In the genomic region with DNA sequence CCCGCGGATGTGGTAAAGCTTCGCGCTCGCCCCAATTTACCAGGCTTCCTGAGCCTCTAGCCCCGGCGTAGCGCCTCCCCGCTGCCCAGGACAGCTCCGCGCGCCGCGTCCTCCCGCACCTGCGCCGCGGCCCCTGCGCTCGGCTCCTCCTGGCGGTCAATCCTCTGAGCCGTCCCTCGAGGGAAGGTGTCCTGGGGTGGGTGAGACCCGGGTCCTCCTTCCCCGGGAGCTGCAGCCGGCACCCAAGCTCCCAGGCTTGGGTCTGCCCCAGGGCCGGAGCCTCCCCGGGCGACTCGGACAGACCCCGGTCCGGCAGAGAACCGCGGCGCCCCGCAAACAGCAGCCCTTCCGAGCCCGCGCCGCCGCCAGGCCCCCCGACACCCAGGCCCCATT, we compare ENCODE assay signal across 8 cellular contexts. TPM values are rescaled to one million over a fixed set of nuclear protein-coding genes. Genes with fewer than 3 reads are reported as not detected.
DNase-seq lines count a peak whose midpoint lies in the region; ATAC-seq, FAIRE-seq and TF ChIP-seq lines count a peak whose summit lies in the region.

No MANE protein-coding gene starts in this region.

- H3K27ac Mint-ChIP-seq in type B pancreatic cell, result peak overlapping the region; percentile 87

- H3K9me3 Mint-ChIP-seq in type B pancreatic cell, result no peaks in the 10 kb centered on the region

- H3K27me3 ChIP-seq in BLaER1, result peaks cover 12% of the 10 kb centered on the region
- H3K27me3 ChIP-seq in Peyer's patch, result no peaks in the 10 kb centered on the region
- no peaks in the 10 kb centered on the region for H3K27me3 ChIP-seq in osteoblast (ENCODE audit: insufficient read depth, low read length)

- peak; percentile 48 for ATAC-seq in GM18907 (IDR thresholded peaks at IDR 0.05; ENCODE audit: unreplicated experiment)
- ATAC-seq in HG03135 (IDR thresholded peaks at IDR 0.05; ENCODE audit: unreplicated experiment), result peak; percentile 48

- H2AFZ ChIP-seq in osteoblast (ENCODE audit: low read length), result peak overlapping the region; percentile 68

- H3K79me2 ChIP-seq in osteoblast (ENCODE audit: insufficient read depth, low read length), result peaks cover 55% of the 10 kb centered on the region

- H3K9me3 ChIP-seq in BLaER1 (peaks cover 14% of the 10 kb centered on the region), Peyer's patch (no peaks in the 10 kb centered on the region), osteoblast (ENCODE audit: low read depth, low read length) (no peaks in the 10 kb centered on the region)

- H3K4me3 ChIP-seq in BLaER1 (peak overlapping the region; percentile 99), Peyer's patch (peak overlapping the region; percentile 58 to 95 (median 62)), osteoblast (ENCODE audit: insufficient read depth, low read length) (peak overlapping the region; percentile 88)

- no peaks in the 10 kb centered on the region for H3K36me3 Mint-ChIP-seq in type B pancreatic cell

- peak; percentile 80 to 94 (median 87) for DNase-seq in Peyer's patch
- peak; percentile 71 for DNase-seq in activated T-helper 9 cell treated with anti-CD3 and anti-CD28 coated beads, Interleukin-2, amount 50 U/mL, for 16 hours (ENCODE audit: low read depth)
- peak; percentile 26 to 28 for DNase-seq in frontal cortex (ENCODE audit: low spot score in 2 of 2)
- DNase-seq in osteoblast (ENCODE audit: insufficient read length, low spot score, missing footprints), result peak; percentile 83
- DNase-seq in type B pancreatic cell (ENCODE audit: extremely low spot score, unreplicated experiment), result peak; percentile 76

- peak overlapping the region; percentile 91 for H3K4me2 ChIP-seq in BLaER1
- peak overlapping the region; percentile 88 for H3K4me2 ChIP-seq in osteoblast (ENCODE audit: insufficient read depth, low read length)

- H3K27me3 Mint-ChIP-seq in type B pancreatic cell, result peaks cover 71% of the 10 kb centered on the region

- H3K27ac ChIP-seq in BLaER1 (peak overlapping the region; percentile 87), Peyer's patch (peak overlapping the region; percentile 79 to 94 (median 88)), osteoblast (ENCODE audit: low read depth, low read length) (peak overlapping the region; percentile 69)

- FAIRE-seq in frontal cortex (lab: Jason Lieb, UNC), result no peak

- H3K4me3 Mint-ChIP-seq in type B pancreatic cell, result peak overlapping the region; percentile 92

- H3K4me1 ChIP-seq in BLaER1 (peaks cover 36% of the 10 kb centered on the region), Peyer's patch (peaks cover 0 to 18% (median 0%) of the 10 kb centered on the region in 4 donors), osteoblast (ENCODE audit: insufficient read depth, low read length) (peaks cover 26% of the 10 kb centered on the region)

- H4K20me1 ChIP-seq in BLaER1 (peaks cover 41% of the 10 kb centered on the region), osteoblast (ENCODE audit: insufficient read depth, low read length) (peaks cover 7% of the 10 kb centered on the region)

- H3K9ac ChIP-seq in BLaER1, result peak overlapping the region; percentile 91

- peak; percentile 32 to 72 (median 53) for TF ChIP-seq CTCF in Peyer's patch (IDR thresholded peaks at IDR 0.05)
- TF ChIP-seq CTCF in osteoblast (IDR thresholded peaks at IDR 0.05; ENCODE audit: extremely low read depth, low read depth, low read length), result peak; percentile 22
- peak; percentile 70 for TF ChIP-seq CTCF in type B pancreatic cell (conservative IDR thresholded peaks at IDR 0.05)

- TF ChIP-seq POLR2A in Peyer's patch (IDR thresholded peaks at IDR 0.05), result no peak

- H3K4me1 Mint-ChIP-seq in type B pancreatic cell (ENCODE audit: unreplicated experiment), result peaks cover 8% of the 10 kb centered on the region

- no peaks in the 10 kb centered on the region for H3K36me3 ChIP-seq in BLaER1
- no peaks in the 10 kb centered on the region for H3K36me3 ChIP-seq in Peyer's patch
- no peaks in the 10 kb centered on the region for H3K36me3 ChIP-seq in osteoblast (ENCODE audit: insufficient read depth, low read length)

RNA-seq across cellular contexts. Expression of gene OSBPL3, which starts 0.5 kb away (rescaled TPM):
- total RNA-seq in Peyer's patch (10 to 100 TPM; 20.1 to 67.7 (median 22.2) TPM), frontal cortex (4.5 TPM), osteoblast (30.8 and 37.7 TPM in 2 replicates), type B pancreatic cell (ENCODE audit: low replicate concordance) (18.3 and 43.7 TPM in 2 replicates)

Comparison
In these comparisons a context has a peak if more than half of its experiments do, and no peak if none do; other contexts are left out.
1. Peak in every context shown above with its lines: DNase-seq, ATAC-seq, H3K4me3 ChIP-seq and H3K27ac ChIP-seq.
2. DNase-seq: peak in every context shown above with its lines; median percentile 87 in Peyer's patch; 83 in osteoblast; 76 in type B pancreatic cell; 71 in activated T-helper 9 cell treated with anti-CD3 and anti-CD28 coated beads, Interleukin-2, amount 50 U/mL, for 16 hours; 27 in frontal cortex.